Comparison of ENCODE assay signal across 25 cellular contexts in genomic region chrX:110015027-110015426, GRCh38. TPM values are rescaled to one million over a fixed set of nuclear protein-coding genes. Genes with fewer than 3 reads are reported as not detected.
A peak's percentile ranks its signal among the peaks of the same experiment; 100 is the strongest.
DNase-seq lines count a peak whose midpoint lies in the region; ATAC-seq and TF ChIP-seq lines count a peak whose summit lies in the region.
"Had no signal": no experiment of that assay in that cellular context is flagged by ENCODE, and none has a peak within 500 bp of the region (broad histone marks: within the 10 kb centered on the region; RNA-seq: fewer than 3 reads in every experiment).

No MANE protein-coding gene starts in this region.

- H3K9me3 ChIP-seq in cardiac muscle cell (ENCODE audit: low read depth), result no peaks in the 10 kb centered on the region
- H3K9me3 ChIP-seq in heart right ventricle, result no peaks in the 10 kb centered on the region
- H3K9me3 ChIP-seq: colonic mucosa, SK-N-SH, uterus had no signal

- H3K4me1 ChIP-seq in cardiac muscle cell (ENCODE audit: low read depth) (peaks cover 19% of the 10 kb centered on the region), heart right ventricle (peaks cover 0 to 37% (median 6%) of the 10 kb centered on the region in 9 donors)
- H3K4me1 ChIP-seq: colonic mucosa, foreskin keratinocyte, uterus had no signal

- H3K4me3 ChIP-seq in cardiac muscle cell (no peak overlapping the region), heart right ventricle (no peak overlapping the region)
- H3K4me3 ChIP-seq: colonic mucosa, GM23338, uterus had no signal

- peak in 5 of 8 donors; percentile 6 to 36 (median 24) for ATAC-seq in heart right ventricle
- ATAC-seq in HG02798 (IDR thresholded peaks at IDR 0.05; ENCODE audit: poor library complexity, unreplicated experiment), result no peak
- ATAC-seq: activated CD4-positive, CD25-positive, alpha-beta regulatory T cell treated with anti-CD3 and anti-CD28 coated beads, Interleukin-2, amount 50 U/mL, for 24 hours; foreskin keratinocyte; GM23338; Panc1 had no signal

- peak in 1 of 2 donors; percentile 32 for DNase-seq in cardiac muscle cell (ENCODE audit: low read depth in 1 of 2, low spot score in 1 of 2)
- DNase-seq in cardiac septum (ENCODE audit: low spot score), result no peak
- no peak for DNase-seq in heart right ventricle
- no peak for DNase-seq in nephron progenitor cell
- DNase-seq in effector CD8-positive, alpha-beta T cell (lab: John Stamatoyannopoulos, UW), result no peak
- no peak for DNase-seq in effector CD4-positive, alpha-beta T cell
- DNase-seq in NCI-H446 (lab: John Stamatoyannopoulos, UW), result no peak
- DNase-seq: colonic mucosa; COR-L47; DMS79 treated with DMSO at 0.1 percent for 48 hours; foreskin keratinocyte; kidney glomerular epithelial cell; NCI-H1930; NCI-H446 treated with DMSO at 0.1 percent for 48 hours; retina; SK-N-SH; stimulated activated CD8-positive, alpha-beta memory T cell treated with anti-CD3 and anti-CD28 coated beads, Interleukin-4, amount 100 ng/mL, for 48 hours; T1000; uterus had no signal

- H3K36me3 ChIP-seq in cardiac muscle cell, result no peaks in the 10 kb centered on the region
- H3K36me3 ChIP-seq in heart right ventricle, result peaks cover 0 to 21% (median 0%) of the 10 kb centered on the region in 9 donors
- H3K36me3 ChIP-seq: colonic mucosa, uterus had no signal

- no peaks in the 10 kb centered on the region for H3K9me3 Mint-ChIP-seq in nephron progenitor cell
- H3K9me3 Mint-ChIP-seq: activated naive CD4-positive, alpha-beta T cell treated with anti-CD3 and anti-CD28 coated beads, Interleukin-2, amount 50 U/mL, for 24 hours; GM23338; IgD-negative memory B cell had no signal

- TF ChIP-seq CTCF in cardiac muscle cell (IDR thresholded peaks at IDR 0.05; ENCODE audit: low read depth, low read length) (no peak), heart right ventricle (IDR thresholded peaks at IDR 0.05) (no peak), nephron progenitor cell (IDR thresholded peaks at IDR 0.05) (no peak)

- H3K27me3 ChIP-seq in cardiac muscle cell, result no peaks in the 10 kb centered on the region
- peaks cover 0 to 15% (median 0%) of the 10 kb centered on the region in 7 donors for H3K27me3 ChIP-seq in heart right ventricle
- H3K27me3 ChIP-seq: colonic mucosa, foreskin keratinocyte, uterus had no signal

- no peak overlapping the region for H3K4me3 Mint-ChIP-seq in nephron progenitor cell
- H3K4me3 Mint-ChIP-seq: activated naive CD4-positive, alpha-beta T cell treated with anti-CD3 and anti-CD28 coated beads, Interleukin-2, amount 50 U/mL, for 24 hours; GM23338; IgD-negative memory B cell had no signal

- peaks cover 26% of the 10 kb centered on the region for H3K4me1 Mint-ChIP-seq in nephron progenitor cell

- intact Hi-C loops in cardiac septum (cut with DNase I), result no loop called here
- intact Hi-C loops in heart right ventricle (cut with DNase I), result no loop called here

- 54 to 63% methylated on average over 3 of the region's 3 CpGs for WGBS in heart right ventricle, 2 donors

- peak overlapping the region; percentile 96 for H3K27ac ChIP-seq in cardiac muscle cell
- H3K27ac ChIP-seq in heart right ventricle, result peak overlapping the region in 8 of 10 donors; percentile 40 to 83 (median 68)
- H3K27ac ChIP-seq: colonic mucosa, foreskin keratinocyte, uterus had no signal

- H3K27me3 Mint-ChIP-seq in nephron progenitor cell (ENCODE audit: low read depth, poor library complexity), result no peaks in the 10 kb centered on the region
- H3K27me3 Mint-ChIP-seq: activated naive CD4-positive, alpha-beta T cell treated with anti-CD3 and anti-CD28 coated beads, Interleukin-2, amount 50 U/mL, for 24 hours; IgD-negative memory B cell had no signal

- H3K36me3 Mint-ChIP-seq in nephron progenitor cell (ENCODE audit: low read depth), result peaks cover 42% of the 10 kb centered on the region
- H3K36me3 Mint-ChIP-seq: IgD-negative memory B cell had no signal

- peak overlapping the region; percentile 60 for H3K27ac Mint-ChIP-seq in nephron progenitor cell
- H3K27ac Mint-ChIP-seq: activated naive CD4-positive, alpha-beta T cell treated with anti-CD3 and anti-CD28 coated beads, Interleukin-2, amount 50 U/mL, for 24 hours; GM23338; IgD-negative memory B cell had no signal

RNA-seq across cellular contexts. Expression of gene TMEM164, which starts 12.1 kb away (rescaled TPM):
- total RNA-seq in cardiac muscle cell (28.3 and 70.3 TPM in 2 replicates), cardiac septum (39.9 TPM), heart right ventricle (10 to 100 TPM; 43.0 to 60.6 (median 49.1) TPM)
- polyA plus RNA-seq in cardiac muscle cell (5.2 and 6.8 TPM in 2 replicates), heart right ventricle (10 to 100 TPM in 1 of 2 donors, 1 to 10 TPM in 1; 9.7 to 43.1 TPM)
